In genomic region chr2:180352620-180353019, GRCh38 we compare ENCODE assay signal across 29 cellular contexts.
"Had no signal": no experiment of that assay in that cellular context is flagged by ENCODE, and none has a peak within 500 bp of the region (broad histone marks: within the 10 kb centered on the region; RNA-seq: fewer than 3 reads in every experiment).

No MANE protein-coding gene starts in this region.

- DNase-seq: activated CD4-positive, alpha-beta memory T cell treated with anti-CD3 and anti-CD28 coated beads for 36 hours; activated CD4-positive, alpha-beta T cell treated with anti-CD3 and anti-CD28 coated beads, Interleukin-2, amount 10 ng/mL, durations not matched to agents 24 days and 14 days; activated CD4-positive, CD25-positive, alpha-beta regulatory T cell treated with anti-CD3 and anti-CD28 coated beads, Interleukin-2, amount 50 U/mL, for 72 hours; activated CD8-positive, alpha-beta memory T cell treated with anti-CD3 and anti-CD28 coated beads, Interleukin-2, amount 50 U/mL, for 4 hours; activated gamma-delta T cell; activated naive CD4-positive, alpha-beta T cell treated with anti-CD3 and anti-CD28 coated beads, Interleukin-2, amount 10 ng/mL, durations not matched to agents 7 days and 5 days; activated naive CD8-positive, alpha-beta T cell treated with anti-CD3 and anti-CD28 coated beads, Interleukin-2, amount 10 ng/mL, durations not matched to agents 7 days and 5 days; activated T-cell treated with anti-CD3 and anti-CD28 coated beads, Interleukin-2, amount 50 U/mL, for 24 hours; amniotic stem cell; foreskin keratinocyte; heart left ventricle; hypothalamus; immature natural killer cell; kidney; left colon; naive B cell; nephron progenitor cell; retina; stimulated activated CD4-positive, alpha-beta T cell treated with anti-CD3 and anti-CD28 coated beads, Interleukin-12 subunit alpha, Interleukin-12 subunit beta, amount 100 ng/mL, for 4 hours; stimulated activated CD4-positive, alpha-beta T cell treated with anti-CD3 and anti-CD28 coated beads, Interleukin-4, amount 100 ng/mL, for 1 hour; uterus had no signal

- H3K36me3 ChIP-seq: breast epithelium, esophagus muscularis mucosa, heart left ventricle, neutrophil, prostate gland, thoracic aorta, uterus had no signal

- H3K27me3 ChIP-seq: breast epithelium, esophagus muscularis mucosa, foreskin keratinocyte, heart left ventricle, neutrophil, uterus had no signal

- H3K27ac ChIP-seq: breast epithelium, esophagus muscularis mucosa, foreskin keratinocyte, heart left ventricle, neutrophil, prostate gland, skin epidermis, thoracic aorta, uterus had no signal

- H3K4me1 ChIP-seq: breast epithelium, foreskin keratinocyte, heart left ventricle, prostate gland, uterus had no signal

- H3K4me3 ChIP-seq: breast epithelium, esophagus muscularis mucosa, heart left ventricle, prostate gland, skin epidermis, thoracic aorta, uterus had no signal

- ATAC-seq: foreskin keratinocyte; heart left ventricle; left colon; sciatic nerve; stimulated activated effector memory CD8-positive, alpha-beta T cell treated with anti-CD3 and anti-CD28 coated beads, Interleukin-12 subunit alpha, Interleukin-12 subunit beta, amount 100 ng/mL, for 72 hours had no signal

- H3K9me3 ChIP-seq: breast epithelium, esophagus muscularis mucosa, heart left ventricle, neutrophil, prostate gland, thoracic aorta, uterus had no signal
